ENCODE assay signal across 2 cellular contexts in the genomic region with DNA sequence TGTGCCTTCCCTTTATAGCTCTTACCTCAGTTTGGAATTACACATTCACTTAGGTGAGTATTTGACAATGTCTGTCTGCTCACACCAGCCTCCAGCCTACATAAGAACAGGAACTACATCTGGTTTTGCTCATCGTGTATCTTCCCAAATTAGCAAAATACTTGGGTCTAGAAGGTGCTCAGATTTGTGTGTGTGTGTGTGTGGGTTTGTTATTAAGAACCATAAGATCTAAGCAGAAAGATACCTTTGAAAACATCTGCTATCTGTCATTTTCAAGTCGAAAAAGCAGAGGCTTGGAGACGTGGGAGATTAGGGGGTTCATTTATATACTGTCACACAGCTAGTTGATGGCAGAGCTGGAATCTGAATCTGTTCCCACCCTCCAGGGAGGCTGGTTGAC.
TF ChIP-seq lines count a peak whose summit lies in the region.

No MANE protein-coding gene starts in this region.

TF ChIP-seq in GM23338, 12 proteins besides CTCF, POLR2A, EP300 and RAD21:
- no peak for TF ChIP-seq POLR2AphosphoS5 (IDR thresholded peaks at IDR 0.05; ENCODE audit: low read depth)
- no peak for TF ChIP-seq EZH2 (IDR thresholded peaks at IDR 0.05; ENCODE audit: low read depth, unreplicated experiment)
- TF ChIP-seq, protein P1, sequence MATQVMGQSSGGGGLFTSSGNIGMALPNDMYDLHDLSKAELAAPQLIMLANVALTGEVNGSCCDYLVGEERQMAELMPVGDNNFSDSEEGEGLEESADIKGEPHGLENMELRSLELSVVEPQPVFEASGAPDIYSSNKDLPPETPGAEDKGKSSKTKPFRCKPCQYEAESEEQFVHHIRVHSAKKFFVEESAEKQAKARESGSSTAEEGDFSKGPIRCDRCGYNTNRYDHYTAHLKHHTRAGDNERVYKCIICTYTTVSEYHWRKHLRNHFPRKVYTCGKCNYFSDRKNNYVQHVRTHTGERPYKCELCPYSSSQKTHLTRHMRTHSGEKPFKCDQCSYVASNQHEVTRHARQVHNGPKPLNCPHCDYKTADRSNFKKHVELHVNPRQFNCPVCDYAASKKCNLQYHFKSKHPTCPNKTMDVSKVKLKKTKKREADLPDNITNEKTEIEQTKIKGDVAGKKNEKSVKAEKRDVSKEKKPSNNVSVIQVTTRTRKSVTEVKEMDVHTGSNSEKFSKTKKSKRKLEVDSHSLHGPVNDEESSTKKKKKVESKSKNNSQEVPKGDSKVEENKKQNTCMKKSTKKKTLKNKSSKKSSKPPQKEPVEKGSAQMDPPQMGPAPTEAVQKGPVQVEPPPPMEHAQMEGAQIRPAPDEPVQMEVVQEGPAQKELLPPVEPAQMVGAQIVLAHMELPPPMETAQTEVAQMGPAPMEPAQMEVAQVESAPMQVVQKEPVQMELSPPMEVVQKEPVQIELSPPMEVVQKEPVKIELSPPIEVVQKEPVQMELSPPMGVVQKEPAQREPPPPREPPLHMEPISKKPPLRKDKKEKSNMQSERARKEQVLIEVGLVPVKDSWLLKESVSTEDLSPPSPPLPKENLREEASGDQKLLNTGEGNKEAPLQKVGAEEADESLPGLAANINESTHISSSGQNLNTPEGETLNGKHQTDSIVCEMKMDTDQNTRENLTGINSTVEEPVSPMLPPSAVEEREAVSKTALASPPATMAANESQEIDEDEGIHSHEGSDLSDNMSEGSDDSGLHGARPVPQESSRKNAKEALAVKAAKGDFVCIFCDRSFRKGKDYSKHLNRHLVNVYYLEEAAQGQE (IDR thresholded peaks at IDR 0.05; ENCODE audit: unreplicated experiment), result no peak
- TF ChIP-seq, protein P2, sequence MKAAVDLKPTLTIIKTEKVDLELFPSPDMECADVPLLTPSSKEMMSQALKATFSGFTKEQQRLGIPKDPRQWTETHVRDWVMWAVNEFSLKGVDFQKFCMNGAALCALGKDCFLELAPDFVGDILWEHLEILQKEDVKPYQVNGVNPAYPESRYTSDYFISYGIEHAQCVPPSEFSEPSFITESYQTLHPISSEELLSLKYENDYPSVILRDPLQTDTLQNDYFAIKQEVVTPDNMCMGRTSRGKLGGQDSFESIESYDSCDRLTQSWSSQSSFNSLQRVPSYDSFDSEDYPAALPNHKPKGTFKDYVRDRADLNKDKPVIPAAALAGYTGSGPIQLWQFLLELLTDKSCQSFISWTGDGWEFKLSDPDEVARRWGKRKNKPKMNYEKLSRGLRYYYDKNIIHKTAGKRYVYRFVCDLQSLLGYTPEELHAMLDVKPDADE (IDR thresholded peaks at IDR 0.05), result no peak

TF ChIP-seq in H1, 55 proteins besides CTCF, POLR2A, EP300 and RAD21:
- no peak for TF ChIP-seq JUN (IDR thresholded peaks at IDR 0.05; ENCODE audit: low read depth, low read length)
- no peak for TF ChIP-seq CBX8 (IDR thresholded peaks at IDR 0.05; ENCODE audit: borderline replicate concordance, low read depth, low read length)
- no peak for TF ChIP-seq ASH2L (IDR thresholded peaks at IDR 0.05; ENCODE audit: low read length)
- TF ChIP-seq SP4 (IDR thresholded peaks at IDR 0.05; ENCODE audit: low read length), result no peak
- TF ChIP-seq HDAC6 (IDR thresholded peaks at IDR 0.05; ENCODE audit: low read depth, low read length), result no peak
- TF ChIP-seq TEAD4 (IDR thresholded peaks at IDR 0.05; ENCODE audit: low read depth, low read length), result no peak
- TF ChIP-seq, protein P3, sequence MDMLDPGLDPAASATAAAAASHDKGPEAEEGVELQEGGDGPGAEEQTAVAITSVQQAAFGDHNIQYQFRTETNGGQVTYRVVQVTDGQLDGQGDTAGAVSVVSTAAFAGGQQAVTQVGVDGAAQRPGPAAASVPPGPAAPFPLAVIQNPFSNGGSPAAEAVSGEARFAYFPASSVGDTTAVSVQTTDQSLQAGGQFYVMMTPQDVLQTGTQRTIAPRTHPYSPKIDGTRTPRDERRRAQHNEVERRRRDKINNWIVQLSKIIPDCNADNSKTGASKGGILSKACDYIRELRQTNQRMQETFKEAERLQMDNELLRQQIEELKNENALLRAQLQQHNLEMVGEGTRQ (IDR thresholded peaks at IDR 0.05; ENCODE audit: low read length), result no peak
- TF ChIP-seq BRCA1 (IDR thresholded peaks at IDR 0.05; ENCODE audit: low read depth, low read length), result no peak
- no peak for TF ChIP-seq CEBPB (IDR thresholded peaks at IDR 0.05; ENCODE audit: low read depth, low read length)
- TF ChIP-seq TCF12 (IDR thresholded peaks at IDR 0.05; ENCODE audit: low read depth, low read length), result no peak
- no peak for TF ChIP-seq RBBP5 (IDR thresholded peaks at IDR 0.05; ENCODE audit: borderline replicate concordance, low read depth, low read length)
- no peak for TF ChIP-seq CREB1 (IDR thresholded peaks at IDR 0.05)
- TF ChIP-seq ZNF274 (IDR thresholded peaks at IDR 0.05; ENCODE audit: borderline replicate concordance, extremely low read depth, low read length), result no peak
- TF ChIP-seq KDM5A (IDR thresholded peaks at IDR 0.05; ENCODE audit: low read length), result no peak
- no peak for TF ChIP-seq EZH2 (IDR thresholded peaks at IDR 0.05; ENCODE audit: low read depth, low read length, severe bottlenecking)
- TF ChIP-seq CHD1 (IDR thresholded peaks at IDR 0.05; ENCODE audit: low read depth, low read length), result no peak
- TF ChIP-seq NANOG (IDR thresholded peaks at IDR 0.05; ENCODE audit: insufficient read depth, low read depth, low read length, poor library complexity, severe bottlenecking), result no peak
- no peak for TF ChIP-seq CHD7 (IDR thresholded peaks at IDR 0.05; ENCODE audit: insufficient replicate concordance, low read length)
